ENCODE assay signal across 1 cellular context in the genomic region with DNA sequence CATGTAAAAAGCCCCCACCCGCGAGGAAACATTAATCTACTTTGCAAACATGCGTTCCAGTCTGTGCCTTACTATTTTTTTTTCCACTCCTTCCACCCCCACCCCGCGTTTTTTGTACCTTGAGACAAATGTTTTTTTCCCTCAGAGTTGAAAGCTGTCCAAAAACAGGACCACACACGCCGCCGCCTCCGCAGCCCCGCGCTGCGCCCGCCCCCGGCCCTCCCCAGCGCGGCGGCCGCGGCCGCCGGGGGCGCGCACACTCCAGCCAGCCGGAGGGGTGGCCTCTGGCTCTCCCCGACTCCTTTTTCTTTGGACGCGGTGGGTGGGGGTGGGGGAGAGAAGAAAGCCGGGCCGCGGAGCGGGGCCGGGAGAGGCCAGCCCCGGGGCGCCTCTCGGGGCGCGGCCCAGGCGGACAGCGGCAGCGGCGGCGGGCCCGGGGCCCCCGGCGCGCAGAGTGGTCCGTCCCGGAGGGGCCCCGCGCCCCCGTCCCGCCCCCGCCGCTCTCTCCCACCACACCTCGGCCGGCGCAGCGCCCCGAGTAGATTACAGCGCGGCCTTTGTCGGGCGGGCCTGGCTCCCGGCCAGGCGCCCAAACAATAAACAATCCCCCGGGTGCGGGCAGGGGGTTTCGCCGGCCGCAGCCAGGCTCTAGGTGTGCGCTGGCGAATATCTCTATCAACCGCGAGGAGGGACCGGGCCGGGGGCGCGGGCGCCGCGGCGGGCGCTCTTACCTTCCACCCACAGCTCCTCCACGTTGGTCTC.
TF ChIP-seq lines count a peak whose summit lies in the region.

No MANE protein-coding gene starts in this region.

TF ChIP-seq in HEK293, 187 proteins besides CTCF, POLR2A, EP300 and RAD21 (continued from another document):
- peak; percentile 58 for TF ChIP-seq ZNF398 (tag by site-specific recombination; IDR thresholded peaks at IDR 0.05)
- TF ChIP-seq ZNF121 (tag by site-specific recombination; IDR thresholded peaks at IDR 0.05): no peak
- TF ChIP-seq ZBTB8A (tag by site-specific recombination; IDR thresholded peaks at IDR 0.05): peak; percentile 89
- TF ChIP-seq, protein P1, sequence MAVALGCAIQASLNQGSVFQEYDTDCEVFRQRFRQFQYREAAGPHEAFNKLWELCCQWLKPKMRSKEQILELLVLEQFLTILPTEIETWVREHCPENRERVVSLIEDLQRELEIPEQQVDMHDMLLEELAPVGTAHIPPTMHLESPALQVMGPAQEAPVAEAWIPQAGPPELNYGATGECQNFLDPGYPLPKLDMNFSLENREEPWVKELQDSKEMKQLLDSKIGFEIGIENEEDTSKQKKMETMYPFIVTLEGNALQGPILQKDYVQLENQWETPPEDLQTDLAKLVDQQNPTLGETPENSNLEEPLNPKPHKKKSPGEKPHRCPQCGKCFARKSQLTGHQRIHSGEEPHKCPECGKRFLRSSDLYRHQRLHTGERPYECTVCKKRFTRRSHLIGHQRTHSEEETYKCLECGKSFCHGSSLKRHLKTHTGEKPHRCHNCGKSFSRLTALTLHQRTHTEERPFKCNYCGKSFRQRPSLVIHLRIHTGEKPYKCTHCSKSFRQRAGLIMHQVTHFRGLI (tag by site-specific recombination; IDR thresholded peaks at IDR 0.05): 0 out of 2 replicates have a peak, but pooled peaks have one; percentile 43
- TF ChIP-seq ZNF521 (tag by site-specific recombination; IDR thresholded peaks at IDR 0.05): no peak
- TF ChIP-seq HOXC10 (CRISPR knock-in tag; IDR thresholded peaks at IDR 0.05): no peak
- TF ChIP-seq ZNF184 (tag by site-specific recombination; IDR thresholded peaks at IDR 0.05): no peak
- no peak for TF ChIP-seq ZBTB20 (tag by site-specific recombination; IDR thresholded peaks at IDR 0.05)
- no peak for TF ChIP-seq ZNF76 (tag by site-specific recombination; IDR thresholded peaks at IDR 0.05; ENCODE audit: borderline replicate concordance, low read depth)
- no peak for TF ChIP-seq ZNF350 (tag by site-specific recombination; IDR thresholded peaks at IDR 0.05)
- TF ChIP-seq ZNF362 (tag by site-specific recombination; IDR thresholded peaks at IDR 0.05): 0 out of 2 replicates have a peak, but pooled peaks have one; percentile 52
- TF ChIP-seq PRDM6 (tag by site-specific recombination; IDR thresholded peaks at IDR 0.05): peak; percentile 86
- TF ChIP-seq ZNF426 (tag by site-specific recombination; IDR thresholded peaks at IDR 0.05): no peak
- TF ChIP-seq ZNF211 (tag by site-specific recombination; IDR thresholded peaks at IDR 0.05; ENCODE audit: low read depth): no peak
- no peak; the same call in 1 of the 2 replicates for TF ChIP-seq PATZ1 (tag by site-specific recombination; IDR thresholded peaks at IDR 0.05)
- TF ChIP-seq YY1 (tag by site-specific recombination; IDR thresholded peaks at IDR 0.05): no peak
- TF ChIP-seq ZNF266 (tag by site-specific recombination; IDR thresholded peaks at IDR 0.05; ENCODE audit: low read depth): no peak
- TF ChIP-seq ZNF140 (tag by site-specific recombination; IDR thresholded peaks at IDR 0.05): no peak
- TF ChIP-seq, protein P2, sequence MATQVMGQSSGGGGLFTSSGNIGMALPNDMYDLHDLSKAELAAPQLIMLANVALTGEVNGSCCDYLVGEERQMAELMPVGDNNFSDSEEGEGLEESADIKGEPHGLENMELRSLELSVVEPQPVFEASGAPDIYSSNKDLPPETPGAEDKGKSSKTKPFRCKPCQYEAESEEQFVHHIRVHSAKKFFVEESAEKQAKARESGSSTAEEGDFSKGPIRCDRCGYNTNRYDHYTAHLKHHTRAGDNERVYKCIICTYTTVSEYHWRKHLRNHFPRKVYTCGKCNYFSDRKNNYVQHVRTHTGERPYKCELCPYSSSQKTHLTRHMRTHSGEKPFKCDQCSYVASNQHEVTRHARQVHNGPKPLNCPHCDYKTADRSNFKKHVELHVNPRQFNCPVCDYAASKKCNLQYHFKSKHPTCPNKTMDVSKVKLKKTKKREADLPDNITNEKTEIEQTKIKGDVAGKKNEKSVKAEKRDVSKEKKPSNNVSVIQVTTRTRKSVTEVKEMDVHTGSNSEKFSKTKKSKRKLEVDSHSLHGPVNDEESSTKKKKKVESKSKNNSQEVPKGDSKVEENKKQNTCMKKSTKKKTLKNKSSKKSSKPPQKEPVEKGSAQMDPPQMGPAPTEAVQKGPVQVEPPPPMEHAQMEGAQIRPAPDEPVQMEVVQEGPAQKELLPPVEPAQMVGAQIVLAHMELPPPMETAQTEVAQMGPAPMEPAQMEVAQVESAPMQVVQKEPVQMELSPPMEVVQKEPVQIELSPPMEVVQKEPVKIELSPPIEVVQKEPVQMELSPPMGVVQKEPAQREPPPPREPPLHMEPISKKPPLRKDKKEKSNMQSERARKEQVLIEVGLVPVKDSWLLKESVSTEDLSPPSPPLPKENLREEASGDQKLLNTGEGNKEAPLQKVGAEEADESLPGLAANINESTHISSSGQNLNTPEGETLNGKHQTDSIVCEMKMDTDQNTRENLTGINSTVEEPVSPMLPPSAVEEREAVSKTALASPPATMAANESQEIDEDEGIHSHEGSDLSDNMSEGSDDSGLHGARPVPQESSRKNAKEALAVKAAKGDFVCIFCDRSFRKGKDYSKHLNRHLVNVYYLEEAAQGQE (tag by site-specific recombination; IDR thresholded peaks at IDR 0.05): no peak
